In genomic region chr6:163637524-163637923, GRCh38 we compare ENCODE assay signal across 13 cellular contexts.
DNase-seq lines count a peak whose midpoint lies in the region; ATAC-seq lines count a peak whose summit lies in the region.
"Had no signal": no experiment of that assay in that cellular context is flagged by ENCODE, and none has a peak within 500 bp of the region (broad histone marks: within the 10 kb centered on the region; RNA-seq: fewer than 3 reads in every experiment).

No MANE protein-coding gene starts in this region.

- H3K27me3 Mint-ChIP-seq in activated naive CD4-positive, alpha-beta T cell treated with anti-CD3 and anti-CD28 coated beads, Interleukin-2, amount 10 ng/mL, durations not matched to agents 7 days and 5 days, result no peaks in the 10 kb centered on the region

- no peak overlapping the region for H3K27ac Mint-ChIP-seq in activated naive CD4-positive, alpha-beta T cell treated with anti-CD3 and anti-CD28 coated beads, Interleukin-2, amount 10 ng/mL, durations not matched to agents 7 days and 5 days
- H3K27ac Mint-ChIP-seq: WTC11 had no signal

- H3K36me3 Mint-ChIP-seq in activated naive CD4-positive, alpha-beta T cell treated with anti-CD3 and anti-CD28 coated beads, Interleukin-2, amount 10 ng/mL, durations not matched to agents 7 days and 5 days, result no peaks in the 10 kb centered on the region

- ATAC-seq in GM21825 (IDR thresholded peaks at IDR 0.05; ENCODE audit: unreplicated experiment) (peak; percentile 82), HG03139 (IDR thresholded peaks at IDR 0.05; ENCODE audit: unreplicated experiment) (peak; percentile 73)
- ATAC-seq: mucosa of descending colon, WTC11 had no signal

- H3K4me1 Mint-ChIP-seq in activated naive CD4-positive, alpha-beta T cell treated with anti-CD3 and anti-CD28 coated beads, Interleukin-2, amount 10 ng/mL, durations not matched to agents 7 days and 5 days, result no peaks in the 10 kb centered on the region

- CTCF ChIA-PET in activated naive CD4-positive, alpha-beta T cell treated with anti-CD3 and anti-CD28 coated beads, Interleukin-2, amount 10 ng/mL, durations not matched to agents 7 days and 5 days (lab: Charles Lee), result no interaction called here

- H3K4me3 Mint-ChIP-seq in activated naive CD4-positive, alpha-beta T cell treated with anti-CD3 and anti-CD28 coated beads, Interleukin-2, amount 10 ng/mL, durations not matched to agents 7 days and 5 days, result no peak overlapping the region
- H3K4me3 Mint-ChIP-seq: WTC11 had no signal

- peak; percentile 60 for DNase-seq in CD1c-positive myeloid dendritic cell (ENCODE audit: extremely low spot score)
- DNase-seq in GM19238 (ENCODE audit: insufficient read length, low spot score), result peak; percentile 26
- DNase-seq in GOT3 (lab: John Stamatoyannopoulos, UW), result no peak
- no peak for DNase-seq in NOMO-1 treated with dmso at 0.1 percent for 144 hours (lab: John Stamatoyannopoulos, UW; ENCODE audit: unreplicated experiment)
- DNase-seq in activated naive CD4-positive, alpha-beta T cell treated with anti-CD3 and anti-CD28 coated beads, Interleukin-2, amount 10 ng/mL, durations not matched to agents 7 days and 5 days, result no peak
- DNase-seq in NCI-H2029 (lab: John Stamatoyannopoulos, UW), result no peak
- DNase-seq: anterior cingulate cortex; dorsolateral prefrontal cortex; mucosa of descending colon; stimulated activated CD4-positive, alpha-beta T cell treated with anti-CD3 and anti-CD28 coated beads, Interleukin-4, amount 100 ng/mL, for 1 hour had no signal

- no peaks in the 10 kb centered on the region for H3K9me3 Mint-ChIP-seq in activated naive CD4-positive, alpha-beta T cell treated with anti-CD3 and anti-CD28 coated beads, Interleukin-2, amount 10 ng/mL, durations not matched to agents 7 days and 5 days

Comparison
In these comparisons a context has a peak if more than half of its experiments do, and no peak if none do; other contexts are left out.
1. DNase-seq: peak in CD1c-positive myeloid dendritic cell (single experiment) and GM19238 (single experiment); none in GOT3 (single experiment), NOMO-1 treated with dmso at 0.1 percent for 144 hours (single experiment), activated naive CD4-positive, alpha-beta T cell treated with anti-CD3 and anti-CD28 coated beads, Interleukin-2, amount 10 ng/mL, durations not matched to agents 7 days and 5 days (single experiment) and NCI-H2029 (single experiment).